Comparison of ENCODE assay signal across 8 cellular contexts in the genomic region with DNA sequence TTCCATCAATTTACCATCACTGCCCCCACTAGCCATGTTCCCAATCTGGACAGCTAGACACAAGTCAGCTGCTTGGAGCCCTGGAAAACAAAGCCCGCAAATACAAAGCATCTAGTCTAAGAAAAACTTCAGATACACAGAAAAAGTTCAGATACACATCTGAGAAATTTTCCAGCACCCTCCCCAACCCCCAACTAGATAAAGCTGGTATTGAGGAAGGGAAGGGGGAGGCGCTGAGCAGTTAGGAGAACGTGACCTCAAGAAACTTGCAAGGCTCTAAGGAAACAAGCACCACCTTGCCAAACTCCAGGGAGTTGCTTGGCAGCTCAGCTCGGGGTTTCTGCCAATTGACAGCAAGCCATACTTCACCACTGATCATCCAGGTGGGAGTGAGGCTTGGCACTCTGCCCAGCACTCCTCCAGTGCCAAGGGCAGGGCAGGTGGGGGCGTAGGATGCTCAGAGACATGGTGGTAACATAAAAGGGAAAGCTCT.
DNase-seq lines count a peak whose midpoint lies in the region; ATAC-seq and TF ChIP-seq lines count a peak whose summit lies in the region.

No MANE protein-coding gene starts in this region.

- H3K9me3 ChIP-seq in stomach smooth muscle (ENCODE audit: control insufficient read depth in 2 of 2, low read length in 2 of 2), result no peaks in the 10 kb centered on the region

- H3K4me3 ChIP-seq in fibroblast of mammary gland (ENCODE audit: control insufficient read depth, low read depth, low read length) (no peak overlapping the region), stomach smooth muscle (ENCODE audit: low read length in 2 of 2) (peak overlapping the region in 1 of 2 donors; percentile 23)

- peaks cover 14% of the 10 kb centered on the region for H3K4me1 ChIP-seq in stomach smooth muscle (ENCODE audit: control insufficient read depth, insufficient read depth, low read length)

- H3K27me3 ChIP-seq in stomach smooth muscle (ENCODE audit: control insufficient read depth in 1 of 2, insufficient read depth in 2 of 2, low read length in 2 of 2), result no peaks in the 10 kb centered on the region

- peak overlapping the region; percentile 19 for H3K27ac ChIP-seq in stomach smooth muscle (ENCODE audit: low read length)

- no peak overlapping the region for H3K9ac ChIP-seq in stomach smooth muscle (ENCODE audit: low read length in 2 of 2)

- ATAC-seq in GM18873 (IDR thresholded peaks at IDR 0.05; ENCODE audit: low FRiP score, unreplicated experiment), result no peak

- DNase-seq in NCI-H1436 (lab: John Stamatoyannopoulos, UW) (peak; percentile 14), NCI-H1436 treated with DMSO at 0.1 percent for 48 hours (lab: John Stamatoyannopoulos, UW) (no peak), OCI-M1 (lab: John Stamatoyannopoulos, UW) (peak; percentile 56), fibroblast of mammary gland (ENCODE audit: low read depth) (peak; percentile 32), hepatic stellate cell (ENCODE audit: low spot score) (no peak)
- no peak for DNase-seq in activated effector memory CD4-positive, alpha-beta T cell treated with anti-CD3 and anti-CD28 coated beads, Interleukin-2, amount 50 U/mL, for 16 hours

- H3K36me3 ChIP-seq in stomach smooth muscle (ENCODE audit: control insufficient read depth in 2 of 2, insufficient read depth in 2 of 2, low read length in 2 of 2), result no peaks in the 10 kb centered on the region

- no peak for TF ChIP-seq CTCF in fibroblast of mammary gland (conservative IDR thresholded peaks at IDR 0.05; ENCODE audit: control insufficient read depth, insufficient read depth, low read depth, low read length)

Comparison
In these comparisons a context has a peak if more than half of its experiments do, and no peak if none do; other contexts are left out.
1. DNase-seq: peak in NCI-H1436 (single experiment), OCI-M1 (single experiment) and fibroblast of mammary gland (single experiment); none in NCI-H1436 treated with DMSO at 0.1 percent for 48 hours (single experiment), hepatic stellate cell (single experiment) and activated effector memory CD4-positive, alpha-beta T cell treated with anti-CD3 and anti-CD28 coated beads, Interleukin-2, amount 50 U/mL, for 16 hours (single experiment).